2 cellular contexts compared by ENCODE assay signal in the genomic region with DNA sequence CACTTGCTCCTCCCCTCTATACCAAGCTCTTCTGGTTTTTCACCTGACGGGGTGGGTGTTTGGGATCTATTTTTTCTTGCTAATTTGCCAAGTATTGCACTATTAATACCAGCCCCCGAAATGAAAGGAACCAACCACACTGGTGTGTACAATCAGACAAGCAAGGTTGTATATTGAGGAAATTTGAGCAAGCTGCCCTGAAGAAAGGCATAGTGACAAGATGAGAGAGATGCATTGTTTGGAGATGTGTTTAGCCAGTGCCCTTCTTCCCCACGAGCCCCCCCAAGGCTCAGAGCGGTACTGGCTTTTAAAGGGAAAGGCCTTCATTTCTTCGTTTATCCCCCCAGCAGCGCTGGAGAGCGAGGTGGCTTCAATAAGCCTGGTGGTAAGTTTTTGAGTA.
TF ChIP-seq lines count a peak whose summit lies in the region.

No MANE protein-coding gene starts in this region.

TF ChIP-seq in HepG2, 621 proteins besides CTCF, POLR2A, EP300 and RAD21:
- TF ChIP-seq POLR2AphosphoS2 (IDR thresholded peaks at IDR 0.05; ENCODE audit: low read depth, low read length) = 0 out of 2 replicates have a peak, but pooled peaks have one; percentile 87
- no peak for TF ChIP-seq TBL1XR1 (IDR thresholded peaks at IDR 0.05; ENCODE audit: borderline replicate concordance, low read length, partially characterized antibody)
- TF ChIP-seq POLR2G (IDR thresholded peaks at IDR 0.05; ENCODE audit: low read depth, low read length) = peak; percentile 34; the same call in 1 of the 2 replicates
- peak; percentile 89 for TF ChIP-seq RBM22 (optimal IDR thresholded peaks at IDR 0.05; ENCODE audit: low read length)
- no peak for TF ChIP-seq RNF2 (conservative IDR thresholded peaks at IDR 0.05; ENCODE audit: low read depth)

TF ChIP-seq in WTC11, 78 proteins besides CTCF, POLR2A, EP300 and RAD21:
- TF ChIP-seq NR2C2 (CRISPR knock-in tag; IDR thresholded peaks at IDR 0.05) = no peak
- TF ChIP-seq, protein P1, sequence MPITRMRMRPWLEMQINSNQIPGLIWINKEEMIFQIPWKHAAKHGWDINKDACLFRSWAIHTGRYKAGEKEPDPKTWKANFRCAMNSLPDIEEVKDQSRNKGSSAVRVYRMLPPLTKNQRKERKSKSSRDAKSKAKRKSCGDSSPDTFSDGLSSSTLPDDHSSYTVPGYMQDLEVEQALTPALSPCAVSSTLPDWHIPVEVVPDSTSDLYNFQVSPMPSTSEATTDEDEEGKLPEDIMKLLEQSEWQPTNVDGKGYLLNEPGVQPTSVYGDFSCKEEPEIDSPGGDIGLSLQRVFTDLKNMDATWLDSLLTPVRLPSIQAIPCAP (CRISPR knock-in tag; IDR thresholded peaks at IDR 0.05) = no peak
- TF ChIP-seq, protein P2, sequence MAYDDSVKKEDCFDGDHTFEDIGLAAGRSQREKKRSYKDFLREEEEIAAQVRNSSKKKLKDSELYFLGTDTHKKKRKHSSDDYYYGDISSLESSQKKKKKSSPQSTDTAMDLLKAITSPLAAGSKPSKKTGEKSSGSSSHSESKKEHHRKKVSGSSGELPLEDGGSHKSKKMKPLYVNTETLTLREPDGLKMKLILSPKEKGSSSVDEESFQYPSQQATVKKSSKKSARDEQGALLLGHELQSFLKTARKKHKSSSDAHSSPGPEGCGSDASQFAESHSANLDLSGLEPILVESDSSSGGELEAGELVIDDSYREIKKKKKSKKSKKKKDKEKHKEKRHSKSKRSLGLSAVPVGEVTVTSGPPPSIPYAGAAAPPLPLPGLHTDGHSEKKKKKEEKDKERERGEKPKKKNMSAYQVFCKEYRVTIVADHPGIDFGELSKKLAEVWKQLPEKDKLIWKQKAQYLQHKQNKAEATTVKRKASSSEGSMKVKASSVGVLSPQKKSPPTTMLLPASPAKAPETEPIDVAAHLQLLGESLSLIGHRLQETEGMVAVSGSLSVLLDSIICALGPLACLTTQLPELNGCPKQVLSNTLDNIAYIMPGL (CRISPR knock-in tag; IDR thresholded peaks at IDR 0.05) = no peak
- no peak for TF ChIP-seq ELF4 (CRISPR knock-in tag; IDR thresholded peaks at IDR 0.05; ENCODE audit: low read depth)
- TF ChIP-seq GABPB1 (CRISPR knock-in tag; IDR thresholded peaks at IDR 0.05) = no peak
- no peak for TF ChIP-seq NR3C1 (CRISPR knock-in tag; conservative IDR thresholded peaks at IDR 0.05; ENCODE audit: low read depth)
- TF ChIP-seq, protein P3, sequence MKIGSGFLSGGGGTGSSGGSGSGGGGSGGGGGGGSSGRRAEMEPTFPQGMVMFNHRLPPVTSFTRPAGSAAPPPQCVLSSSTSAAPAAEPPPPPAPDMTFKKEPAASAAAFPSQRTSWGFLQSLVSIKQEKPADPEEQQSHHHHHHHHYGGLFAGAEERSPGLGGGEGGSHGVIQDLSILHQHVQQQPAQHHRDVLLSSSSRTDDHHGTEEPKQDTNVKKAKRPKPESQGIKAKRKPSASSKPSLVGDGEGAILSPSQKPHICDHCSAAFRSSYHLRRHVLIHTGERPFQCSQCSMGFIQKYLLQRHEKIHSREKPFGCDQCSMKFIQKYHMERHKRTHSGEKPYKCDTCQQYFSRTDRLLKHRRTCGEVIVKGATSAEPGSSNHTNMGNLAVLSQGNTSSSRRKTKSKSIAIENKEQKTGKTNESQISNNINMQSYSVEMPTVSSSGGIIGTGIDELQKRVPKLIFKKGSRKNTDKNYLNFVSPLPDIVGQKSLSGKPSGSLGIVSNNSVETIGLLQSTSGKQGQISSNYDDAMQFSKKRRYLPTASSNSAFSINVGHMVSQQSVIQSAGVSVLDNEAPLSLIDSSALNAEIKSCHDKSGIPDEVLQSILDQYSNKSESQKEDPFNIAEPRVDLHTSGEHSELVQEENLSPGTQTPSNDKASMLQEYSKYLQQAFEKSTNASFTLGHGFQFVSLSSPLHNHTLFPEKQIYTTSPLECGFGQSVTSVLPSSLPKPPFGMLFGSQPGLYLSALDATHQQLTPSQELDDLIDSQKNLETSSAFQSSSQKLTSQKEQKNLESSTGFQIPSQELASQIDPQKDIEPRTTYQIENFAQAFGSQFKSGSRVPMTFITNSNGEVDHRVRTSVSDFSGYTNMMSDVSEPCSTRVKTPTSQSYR (CRISPR knock-in tag; IDR thresholded peaks at IDR 0.05) = no peak
- TF ChIP-seq, protein P4, sequence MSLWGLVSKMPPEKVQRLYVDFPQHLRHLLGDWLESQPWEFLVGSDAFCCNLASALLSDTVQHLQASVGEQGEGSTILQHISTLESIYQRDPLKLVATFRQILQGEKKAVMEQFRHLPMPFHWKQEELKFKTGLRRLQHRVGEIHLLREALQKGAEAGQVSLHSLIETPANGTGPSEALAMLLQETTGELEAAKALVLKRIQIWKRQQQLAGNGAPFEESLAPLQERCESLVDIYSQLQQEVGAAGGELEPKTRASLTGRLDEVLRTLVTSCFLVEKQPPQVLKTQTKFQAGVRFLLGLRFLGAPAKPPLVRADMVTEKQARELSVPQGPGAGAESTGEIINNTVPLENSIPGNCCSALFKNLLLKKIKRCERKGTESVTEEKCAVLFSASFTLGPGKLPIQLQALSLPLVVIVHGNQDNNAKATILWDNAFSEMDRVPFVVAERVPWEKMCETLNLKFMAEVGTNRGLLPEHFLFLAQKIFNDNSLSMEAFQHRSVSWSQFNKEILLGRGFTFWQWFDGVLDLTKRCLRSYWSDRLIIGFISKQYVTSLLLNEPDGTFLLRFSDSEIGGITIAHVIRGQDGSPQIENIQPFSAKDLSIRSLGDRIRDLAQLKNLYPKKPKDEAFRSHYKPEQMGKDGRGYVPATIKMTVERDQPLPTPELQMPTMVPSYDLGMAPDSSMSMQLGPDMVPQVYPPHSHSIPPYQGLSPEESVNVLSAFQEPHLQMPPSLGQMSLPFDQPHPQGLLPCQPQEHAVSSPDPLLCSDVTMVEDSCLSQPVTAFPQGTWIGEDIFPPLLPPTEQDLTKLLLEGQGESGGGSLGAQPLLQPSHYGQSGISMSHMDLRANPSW (CRISPR knock-in tag; conservative IDR thresholded peaks at IDR 0.05; ENCODE audit: low read depth) = no peak
- no peak for TF ChIP-seq FOXJ3 (CRISPR knock-in tag; IDR thresholded peaks at IDR 0.05; ENCODE audit: borderline replicate concordance)
- TF ChIP-seq SOX15 (CRISPR knock-in tag; IDR thresholded peaks at IDR 0.05) = no peak
- TF ChIP-seq OVOL2 (CRISPR knock-in tag; IDR thresholded peaks at IDR 0.05; ENCODE audit: borderline replicate concordance) = no peak
- no peak for TF ChIP-seq ZNF671 (CRISPR knock-in tag; IDR thresholded peaks at IDR 0.05)
- no peak for TF ChIP-seq FOXK1 (CRISPR knock-in tag; IDR thresholded peaks at IDR 0.05)
- no peak for TF ChIP-seq ZNF232 (CRISPR knock-in tag; IDR thresholded peaks at IDR 0.05)
- no peak for TF ChIP-seq JUN (CRISPR knock-in tag; IDR thresholded peaks at IDR 0.05)
- TF ChIP-seq CBFB (CRISPR knock-in tag; IDR thresholded peaks at IDR 0.05; ENCODE audit: low read depth) = no peak
- TF ChIP-seq, protein P5, sequence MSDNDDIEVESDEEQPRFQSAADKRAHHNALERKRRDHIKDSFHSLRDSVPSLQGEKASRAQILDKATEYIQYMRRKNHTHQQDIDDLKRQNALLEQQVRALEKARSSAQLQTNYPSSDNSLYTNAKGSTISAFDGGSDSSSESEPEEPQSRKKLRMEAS (CRISPR knock-in tag; IDR thresholded peaks at IDR 0.05) = no peak
- TF ChIP-seq, protein P6, sequence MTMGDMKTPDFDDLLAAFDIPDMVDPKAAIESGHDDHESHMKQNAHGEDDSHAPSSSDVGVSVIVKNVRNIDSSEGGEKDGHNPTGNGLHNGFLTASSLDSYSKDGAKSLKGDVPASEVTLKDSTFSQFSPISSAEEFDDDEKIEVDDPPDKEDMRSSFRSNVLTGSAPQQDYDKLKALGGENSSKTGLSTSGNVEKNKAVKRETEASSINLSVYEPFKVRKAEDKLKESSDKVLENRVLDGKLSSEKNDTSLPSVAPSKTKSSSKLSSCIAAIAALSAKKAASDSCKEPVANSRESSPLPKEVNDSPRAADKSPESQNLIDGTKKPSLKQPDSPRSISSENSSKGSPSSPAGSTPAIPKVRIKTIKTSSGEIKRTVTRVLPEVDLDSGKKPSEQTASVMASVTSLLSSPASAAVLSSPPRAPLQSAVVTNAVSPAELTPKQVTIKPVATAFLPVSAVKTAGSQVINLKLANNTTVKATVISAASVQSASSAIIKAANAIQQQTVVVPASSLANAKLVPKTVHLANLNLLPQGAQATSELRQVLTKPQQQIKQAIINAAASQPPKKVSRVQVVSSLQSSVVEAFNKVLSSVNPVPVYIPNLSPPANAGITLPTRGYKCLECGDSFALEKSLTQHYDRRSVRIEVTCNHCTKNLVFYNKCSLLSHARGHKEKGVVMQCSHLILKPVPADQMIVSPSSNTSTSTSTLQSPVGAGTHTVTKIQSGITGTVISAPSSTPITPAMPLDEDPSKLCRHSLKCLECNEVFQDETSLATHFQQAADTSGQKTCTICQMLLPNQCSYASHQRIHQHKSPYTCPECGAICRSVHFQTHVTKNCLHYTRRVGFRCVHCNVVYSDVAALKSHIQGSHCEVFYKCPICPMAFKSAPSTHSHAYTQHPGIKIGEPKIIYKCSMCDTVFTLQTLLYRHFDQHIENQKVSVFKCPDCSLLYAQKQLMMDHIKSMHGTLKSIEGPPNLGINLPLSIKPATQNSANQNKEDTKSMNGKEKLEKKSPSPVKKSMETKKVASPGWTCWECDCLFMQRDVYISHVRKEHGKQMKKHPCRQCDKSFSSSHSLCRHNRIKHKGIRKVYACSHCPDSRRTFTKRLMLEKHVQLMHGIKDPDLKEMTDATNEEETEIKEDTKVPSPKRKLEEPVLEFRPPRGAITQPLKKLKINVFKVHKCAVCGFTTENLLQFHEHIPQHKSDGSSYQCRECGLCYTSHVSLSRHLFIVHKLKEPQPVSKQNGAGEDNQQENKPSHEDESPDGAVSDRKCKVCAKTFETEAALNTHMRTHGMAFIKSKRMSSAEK (CRISPR knock-in tag; IDR thresholded peaks at IDR 0.05; ENCODE audit: borderline replicate concordance) = no peak
